ENCODE assay signal across 14 cellular contexts in the genomic region with DNA sequence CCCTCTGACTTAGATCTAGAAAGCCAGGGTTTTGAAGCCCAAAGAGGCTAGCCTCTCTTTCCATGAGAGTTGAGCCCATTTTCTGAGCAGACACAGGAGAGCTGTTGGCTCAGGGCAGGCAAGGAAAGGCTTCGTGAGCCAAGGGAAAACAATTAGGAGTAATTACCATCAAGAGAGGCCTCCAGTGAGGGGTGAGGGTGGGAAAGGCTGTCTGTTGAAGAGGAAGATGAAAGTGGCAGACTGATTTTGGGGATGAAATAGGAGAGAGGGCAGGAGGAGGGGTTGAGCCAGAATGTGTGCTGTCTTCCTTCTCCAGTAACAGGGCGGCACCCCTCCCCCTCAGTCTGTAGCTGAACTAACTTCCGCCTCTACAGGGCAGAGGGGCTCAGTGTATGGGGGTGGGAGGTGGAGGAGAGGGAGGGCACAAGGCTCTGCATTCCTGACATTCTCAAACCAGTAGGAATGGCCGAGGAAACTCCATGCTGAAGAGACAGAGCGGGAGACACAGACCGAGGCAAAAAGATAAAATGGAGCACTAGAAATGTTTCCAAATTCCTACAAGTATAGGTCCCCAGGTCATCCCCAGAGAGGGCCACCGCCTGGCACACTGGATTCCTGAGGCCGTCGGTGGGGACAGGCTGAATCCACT. TPM values are rescaled to one million over a fixed set of nuclear protein-coding genes. Genes with fewer than 3 reads are reported as not detected.
DNase-seq lines count a peak whose midpoint lies in the region; ATAC-seq and TF ChIP-seq lines count a peak whose summit lies in the region.
"Had no signal": no experiment of that assay in that cellular context is flagged by ENCODE, and none has a peak within 500 bp of the region (broad histone marks: within the 10 kb centered on the region; RNA-seq: fewer than 3 reads in every experiment).

No MANE protein-coding gene starts in this region.

- peak overlapping the region; percentile 92 for H4K5ac ChIP-seq in IMR-90 (ENCODE audit: low read depth, low read length)

- intact Hi-C loops in IMR-90 (cut with micrococcal nuclease): no loop called here

- dilution Hi-C loops in IMR-90 (cut with HindIII; ENCODE audit: low sequenced_read_pairs, unreplicated experiment): no loop called here

- H3K27me3 ChIP-seq in IMR-90 (ENCODE audit: control insufficient read depth, insufficient read depth, low read length): peaks cover 8% of the 10 kb centered on the region; the same call in 1 of the 2 replicates
- no peaks in the 10 kb centered on the region for H3K27me3 ChIP-seq in brain microvascular endothelial cell (replicated peaks)
- H3K27me3 ChIP-seq in smooth muscle cell (ENCODE audit: low read depth): no peaks in the 10 kb centered on the region
- H3K27me3 ChIP-seq: neutrophil had no signal

- no peak overlapping the region for H3K9ac ChIP-seq in IMR-90 (ENCODE audit: low read depth, low read length)
- no peak overlapping the region for H3K9ac ChIP-seq in smooth muscle cell (ENCODE audit: low read depth)

- H3K9me1 ChIP-seq in IMR-90 (ENCODE audit: insufficient read depth, low read length): peaks cover 14% of the 10 kb centered on the region; the same call in 1 of the 2 replicates

- H4K8ac ChIP-seq in IMR-90 (ENCODE audit: low read depth in 2 of 2, low read length in 2 of 2): peak overlapping the region; percentile 82 to 95

- TF ChIP-seq POLR2A in IMR-90 (IDR thresholded peaks at IDR 0.05; ENCODE audit: low read depth, low read length): no peak

- peak overlapping the region; percentile 72 for H3K18ac ChIP-seq in IMR-90 (ENCODE audit: low read depth, low read length)

- no peak for TF ChIP-seq RAD21 in IMR-90 (IDR thresholded peaks at IDR 0.05; ENCODE audit: low read length)

- H3K4me3 ChIP-seq in IMR-90 (ENCODE audit: insufficient read depth, low read depth, low read length): no peak overlapping the region
- H3K4me3 ChIP-seq in brain microvascular endothelial cell (ENCODE audit: low read depth, low read length): no peak overlapping the region
- H3K4me3 ChIP-seq in smooth muscle cell: no peak overlapping the region
- H3K4me3 ChIP-seq: PC-9 had no signal

- H3K79me2 ChIP-seq in smooth muscle cell (ENCODE audit: low read depth): no peaks in the 10 kb centered on the region

- ATAC-seq in IMR-90 (ENCODE audit: low read depth) (peak; percentile 88), GM21737 (IDR thresholded peaks at IDR 0.05; ENCODE audit: unreplicated experiment) (no peak)

- no peaks in the 10 kb centered on the region for H3F3A ChIP-seq in smooth muscle cell (ENCODE audit: low read depth)

- H3K79me1 ChIP-seq in IMR-90 (ENCODE audit: low read depth in 1 of 2, low read length in 2 of 2): no peaks in the 10 kb centered on the region

- H3K36me3 ChIP-seq in IMR-90 (ENCODE audit: control insufficient read depth, insufficient read depth, low read length) (no peaks in the 10 kb centered on the region), brain microvascular endothelial cell (replicated peaks) (no peaks in the 10 kb centered on the region), smooth muscle cell (ENCODE audit: low read depth) (no peaks in the 10 kb centered on the region)

- H3K23ac ChIP-seq in IMR-90 (ENCODE audit: low read depth, low read length): peak overlapping the region; percentile 24; the same call in 1 of the 2 replicates

- CTCF ChIA-PET in IMR-90 (lab: Yijun Ruan, JAX): interaction anchor here (0.9 kb wide), 1 partner anchor 9 kb away, joined by 4 read pairs; no protein-coding TSS in a partner anchor

- H2BK15ac ChIP-seq in IMR-90 (ENCODE audit: low read depth, low read length): peak overlapping the region; percentile 68; the same call in 2 of the 3 replicates

- no peaks in the 10 kb centered on the region for H3K9me3 ChIP-seq in IMR-90 (ENCODE audit: control insufficient read depth, insufficient read depth, low read length)
- H3K9me3 ChIP-seq in smooth muscle cell (replicated peaks; ENCODE audit: low read depth): no peaks in the 10 kb centered on the region
- H3K9me3 ChIP-seq: neutrophil had no signal

- H3K14ac ChIP-seq in IMR-90 (replicated peaks; ENCODE audit: low read depth, low read length): peak overlapping the region; percentile 87

- H3K4me2 ChIP-seq in IMR-90 (ENCODE audit: low read depth, low read length) (peak overlapping the region; percentile 59), smooth muscle cell (peak overlapping the region; percentile 72)
- H3K4me2 ChIP-seq: PC-9 had no signal

- H2AFZ ChIP-seq in IMR-90 (replicated peaks; ENCODE audit: low read length, poor library complexity) (peak overlapping the region; percentile 84), smooth muscle cell (ENCODE audit: low read depth) (peak overlapping the region; percentile 68)
- H2AFZ ChIP-seq: PC-9 had no signal

- H4K20me1 ChIP-seq in IMR-90 (ENCODE audit: insufficient read depth, low read length) (no peaks in the 10 kb centered on the region), smooth muscle cell (ENCODE audit: low read depth) (no peaks in the 10 kb centered on the region)

- DNase-seq in IMR-90 (peak; percentile 39), brain microvascular endothelial cell (peak; percentile 19), kidney glomerular epithelial cell (lab: John Stamatoyannopoulos, UW) (peak; percentile 47), smooth muscle cell (lab: John Stamatoyannopoulos, UW; ENCODE audit: unreplicated experiment) (no peak), germinal center (ENCODE audit: low spot score) (no peak)
- no peak for DNase-seq in stimulated activated CD4-positive, alpha-beta T cell treated with anti-CD3 and anti-CD28 coated beads, Interleukin-12 subunit alpha, Interleukin-12 subunit beta, amount 100 ng/mL, for 4 hours
- DNase-seq: dermis blood vessel endothelial cell; hippocampal formation; NCI-H187; PC-9; stimulated activated CD4-positive, alpha-beta T cell treated with anti-CD3 and anti-CD28 coated beads, Interleukin-4, amount 100 ng/mL, for 4 hours had no signal

- peak overlapping the region; percentile 64 for H4K91ac ChIP-seq in IMR-90 (ENCODE audit: insufficient read depth, low read depth, low read length)

- POLR2A ChIA-PET in IMR-90 (lab: Charles Lee; ENCODE audit: unreplicated experiment): no interaction called here

- in situ Hi-C loops in IMR-90 (cut with MboI; ENCODE audit: low sequenced_read_pairs) (no loop called here), brain microvascular endothelial cell (cut with HindIII; ENCODE audit: low pct_ligation_motif_present, low sequenced_read_pairs) (no loop called here)

- H2AK5ac ChIP-seq in IMR-90 (ENCODE audit: low read depth, low read length): no peak overlapping the region

- H3K4me1 ChIP-seq in IMR-90 (ENCODE audit: control insufficient read depth, insufficient read depth, low read length) (peaks cover 10% of the 10 kb centered on the region), smooth muscle cell (ENCODE audit: low read depth) (peaks cover 14% of the 10 kb centered on the region)

- H2AK9ac ChIP-seq in IMR-90 (replicated peaks; ENCODE audit: low read depth, low read length, poor library complexity): peak overlapping the region; percentile 57

- no TSS peak for BruUV-seq in IMR-90 (replicated peaks; lab: Mats Ljungman, UMichigan)

- H2BK5ac ChIP-seq in IMR-90 (ENCODE audit: low read depth, low read length, poor library complexity, severe bottlenecking): no peak overlapping the region

- H3K56ac ChIP-seq in IMR-90 (ENCODE audit: extremely low read depth, insufficient read depth, low read length): peak overlapping the region; percentile 19; the same call in 1 of the 2 replicates

- H3K27ac ChIP-seq in IMR-90 (ENCODE audit: insufficient read depth, low read length) (peak overlapping the region; percentile 29; the same call in 1 of the 2 replicates), brain microvascular endothelial cell (no peak overlapping the region), smooth muscle cell (ENCODE audit: low read depth) (no peak overlapping the region)
- H3K27ac ChIP-seq: neutrophil, PC-9, VCaP had no signal

- 27% methylated on average over 3 of the region's 9 CpGs; no CpG with 5 or more reads in 1 of the 2 experiments for WGBS in IMR-90 (ENCODE audit: extremely low coverage in 2 of 2, insufficient read length in 1 of 2), 2 experiments
- WGBS in smooth muscle cell (ENCODE audit: low lambda C conversion rate): 10% methylated on average over 9 of the region's 9 CpGs

- TF ChIP-seq CTCF in IMR-90 (conservative IDR thresholded peaks at IDR 0.05; ENCODE audit: low read depth, low read length) (no peak), brain microvascular endothelial cell (IDR thresholded peaks at IDR 0.05; ENCODE audit: low read depth, low read length, missing control alignments) (no peak), smooth muscle cell (IDR thresholded peaks at IDR 0.05; ENCODE audit: borderline replicate concordance, insufficient read depth, poor library complexity, severe bottlenecking) (no peak)

- H2BK20ac ChIP-seq in IMR-90 (ENCODE audit: low read depth, low read length): peak overlapping the region; percentile 33; the same call in 1 of the 2 replicates

- H2BK120ac ChIP-seq in IMR-90 (ENCODE audit: low read depth, low read length): peak overlapping the region; percentile 78

- peak overlapping the region; percentile 46 for H3K4ac ChIP-seq in IMR-90 (ENCODE audit: low read depth, low read length)

TF ChIP-seq in IMR-90, 13 proteins besides CTCF, POLR2A, EP300 and RAD21 (continues in another document):
- TF ChIP-seq CHD1 (IDR thresholded peaks at IDR 0.05; ENCODE audit: low read depth, low read length) (no peak), RCOR1 (IDR thresholded peaks at IDR 0.05; ENCODE audit: insufficient replicate concordance, low read length) (no peak), RFX5 (IDR thresholded peaks at IDR 0.05; ENCODE audit: low read depth, low read length) (no peak), SMC3 (IDR thresholded peaks at IDR 0.05; ENCODE audit: low read depth, low read length) (no peak)
- TF ChIP-seq, protein P1, sequence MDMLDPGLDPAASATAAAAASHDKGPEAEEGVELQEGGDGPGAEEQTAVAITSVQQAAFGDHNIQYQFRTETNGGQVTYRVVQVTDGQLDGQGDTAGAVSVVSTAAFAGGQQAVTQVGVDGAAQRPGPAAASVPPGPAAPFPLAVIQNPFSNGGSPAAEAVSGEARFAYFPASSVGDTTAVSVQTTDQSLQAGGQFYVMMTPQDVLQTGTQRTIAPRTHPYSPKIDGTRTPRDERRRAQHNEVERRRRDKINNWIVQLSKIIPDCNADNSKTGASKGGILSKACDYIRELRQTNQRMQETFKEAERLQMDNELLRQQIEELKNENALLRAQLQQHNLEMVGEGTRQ (IDR thresholded peaks at IDR 0.05; ENCODE audit: low read depth, low read length): no peak

RNA-seq across cellular contexts. Expression of a gene that starts 33.1 kb away (rescaled TPM):
- total RNA-seq in IMR-90 (2012; rRNA removed) (not detected in 2 replicates), smooth muscle cell (1.6 and 8.6 TPM in 2 replicates)
- polyA plus RNA-seq in IMR-90 (2012; rRNA removed) (0.05 TPM in 1 of 2 replicates, not detected in the other), smooth muscle cell (1.6 and 2.8 TPM in 2 replicates)
- 0.03 and 0.05 TPM in 2 replicates for polyA plus RNA-seq in IMR-90 (2012; cell fraction: cytosol; rRNA removed)
- 0.03 and 0.05 TPM in 2 replicates for polyA plus RNA-seq in IMR-90 (2012; cell fraction: nucleus; rRNA removed; ENCODE audit: low replicate concordance)
- total RNA-seq: dermis blood vessel endothelial cell, PC-9 had no signal

Comparison
In these comparisons a context has a peak if more than half of its experiments do, and no peak if none do; other contexts are left out.
1. DNase-seq: peak in IMR-90 (single experiment), brain microvascular endothelial cell (single experiment) and kidney glomerular epithelial cell (single experiment); none in smooth muscle cell (single experiment), germinal center (single experiment) and stimulated activated CD4-positive, alpha-beta T cell treated with anti-CD3 and anti-CD28 coated beads, Interleukin-12 subunit alpha, Interleukin-12 subunit beta, amount 100 ng/mL, for 4 hours (single experiment).